ENCODE assay signal across 1 cellular context in the genomic region with DNA sequence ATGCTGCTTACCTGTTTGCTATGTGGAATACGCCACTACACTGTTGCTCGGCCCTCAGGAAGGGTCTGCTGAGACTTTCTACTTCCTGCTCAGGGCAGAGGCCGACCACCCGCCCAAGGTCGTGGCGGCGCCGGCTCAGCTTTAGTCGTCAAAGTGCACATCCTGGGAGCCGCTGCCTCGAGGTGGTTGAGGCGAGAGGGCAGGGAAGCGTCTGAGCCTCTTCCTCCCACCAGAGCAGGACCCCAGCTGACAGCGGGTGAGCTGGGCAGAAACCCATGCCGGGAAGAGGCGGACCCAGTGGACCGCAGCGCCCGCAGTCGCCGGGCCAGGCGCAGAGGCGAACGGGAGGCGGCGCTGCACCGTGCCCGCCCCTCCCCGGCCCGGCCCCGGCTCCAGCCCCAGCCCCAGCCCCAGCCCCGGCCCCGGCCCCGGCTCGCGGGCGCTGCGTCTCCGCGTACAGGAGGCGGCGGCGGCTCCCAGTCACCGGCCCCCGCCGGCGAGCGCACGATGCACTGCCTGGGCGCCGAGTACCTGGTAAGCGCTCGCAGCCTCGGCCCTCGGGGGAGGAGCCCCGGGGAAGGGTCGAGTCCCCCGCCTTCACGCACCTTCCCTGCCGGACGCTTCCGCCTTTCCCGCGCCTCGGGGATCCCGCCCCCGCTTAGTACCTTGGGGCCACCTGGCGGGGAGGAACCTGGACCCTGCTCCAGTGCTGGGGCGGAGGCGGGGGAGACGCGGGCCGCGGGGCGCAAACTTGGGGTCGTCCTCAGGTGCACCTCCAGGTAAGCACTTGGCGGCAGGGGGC.
TF ChIP-seq lines count a peak whose summit lies in the region.

A gene with protein sequence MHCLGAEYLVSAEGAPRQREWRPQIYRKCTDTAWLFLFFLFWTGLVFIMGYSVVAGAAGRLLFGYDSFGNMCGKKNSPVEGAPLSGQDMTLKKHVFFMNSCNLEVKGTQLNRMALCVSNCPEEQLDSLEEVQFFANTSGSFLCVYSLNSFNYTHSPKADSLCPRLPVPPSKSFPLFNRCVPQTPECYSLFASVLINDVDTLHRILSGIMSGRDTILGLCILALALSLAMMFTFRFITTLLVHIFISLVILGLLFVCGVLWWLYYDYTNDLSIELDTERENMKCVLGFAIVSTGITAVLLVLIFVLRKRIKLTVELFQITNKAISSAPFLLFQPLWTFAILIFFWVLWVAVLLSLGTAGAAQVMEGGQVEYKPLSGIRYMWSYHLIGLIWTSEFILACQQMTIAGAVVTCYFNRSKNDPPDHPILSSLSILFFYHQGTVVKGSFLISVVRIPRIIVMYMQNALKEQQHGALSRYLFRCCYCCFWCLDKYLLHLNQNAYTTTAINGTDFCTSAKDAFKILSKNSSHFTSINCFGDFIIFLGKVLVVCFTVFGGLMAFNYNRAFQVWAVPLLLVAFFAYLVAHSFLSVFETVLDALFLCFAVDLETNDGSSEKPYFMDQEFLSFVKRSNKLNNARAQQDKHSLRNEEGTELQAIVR (plus strand): TSS at position 413 of the 802 bp plus-strand sequence. CDS start 95 bp downstream, at position 508.

TF ChIP-seq in HepG2, 621 proteins besides CTCF, POLR2A, EP300 and RAD21 (continued from another document and continues in another):
- TF ChIP-seq, protein P1, sequence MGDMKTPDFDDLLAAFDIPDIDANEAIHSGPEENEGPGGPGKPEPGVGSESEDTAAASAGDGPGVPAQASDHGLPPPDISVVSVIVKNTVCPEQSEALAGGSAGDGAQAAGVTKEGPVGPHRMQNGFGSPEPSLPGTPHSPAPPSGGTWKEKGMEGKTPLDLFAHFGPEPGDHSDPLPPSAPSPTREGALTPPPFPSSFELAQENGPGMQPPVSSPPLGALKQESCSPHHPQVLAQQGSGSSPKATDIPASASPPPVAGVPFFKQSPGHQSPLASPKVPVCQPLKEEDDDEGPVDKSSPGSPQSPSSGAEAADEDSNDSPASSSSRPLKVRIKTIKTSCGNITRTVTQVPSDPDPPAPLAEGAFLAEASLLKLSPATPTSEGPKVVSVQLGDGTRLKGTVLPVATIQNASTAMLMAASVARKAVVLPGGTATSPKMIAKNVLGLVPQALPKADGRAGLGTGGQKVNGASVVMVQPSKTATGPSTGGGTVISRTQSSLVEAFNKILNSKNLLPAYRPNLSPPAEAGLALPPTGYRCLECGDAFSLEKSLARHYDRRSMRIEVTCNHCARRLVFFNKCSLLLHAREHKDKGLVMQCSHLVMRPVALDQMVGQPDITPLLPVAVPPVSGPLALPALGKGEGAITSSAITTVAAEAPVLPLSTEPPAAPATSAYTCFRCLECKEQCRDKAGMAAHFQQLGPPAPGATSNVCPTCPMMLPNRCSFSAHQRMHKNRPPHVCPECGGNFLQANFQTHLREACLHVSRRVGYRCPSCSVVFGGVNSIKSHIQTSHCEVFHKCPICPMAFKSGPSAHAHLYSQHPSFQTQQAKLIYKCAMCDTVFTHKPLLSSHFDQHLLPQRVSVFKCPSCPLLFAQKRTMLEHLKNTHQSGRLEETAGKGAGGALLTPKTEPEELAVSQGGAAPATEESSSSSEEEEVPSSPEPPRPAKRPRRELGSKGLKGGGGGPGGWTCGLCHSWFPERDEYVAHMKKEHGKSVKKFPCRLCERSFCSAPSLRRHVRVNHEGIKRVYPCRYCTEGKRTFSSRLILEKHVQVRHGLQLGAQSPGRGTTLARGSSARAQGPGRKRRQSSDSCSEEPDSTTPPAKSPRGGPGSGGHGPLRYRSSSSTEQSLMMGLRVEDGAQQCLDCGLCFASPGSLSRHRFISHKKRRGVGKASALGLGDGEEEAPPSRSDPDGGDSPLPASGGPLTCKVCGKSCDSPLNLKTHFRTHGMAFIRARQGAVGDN (CRISPR knock-in tag; IDR thresholded peaks at IDR 0.05): peak; percentile 83
- TF ChIP-seq ZBTB25 (CRISPR knock-in tag; IDR thresholded peaks at IDR 0.05) (0 out of 2 replicates have a peak, but pooled peaks have one; percentile 49), SIN3A (IDR thresholded peaks at IDR 0.05; ENCODE audit: borderline replicate concordance, low read depth, low read length) (0 out of 2 replicates have a peak, but pooled peaks have one; percentile 17), DNMT1 (CRISPR knock-in tag; IDR thresholded peaks at IDR 0.05) (peak; percentile 59; the same call in 1 of the 2 replicates), ARHGAP35 (CRISPR knock-in tag; IDR thresholded peaks at IDR 0.05; ENCODE audit: borderline replicate concordance) (0 out of 2 replicates have a peak, but pooled peaks have one; percentile 16), WIZ (CRISPR knock-in tag; IDR thresholded peaks at IDR 0.05) (peak; percentile 65; the same call in 1 of the 2 replicates), RFX5 (IDR thresholded peaks at IDR 0.05; ENCODE audit: low read depth, low read length) (no peak), ZNF556 (CRISPR knock-in tag; IDR thresholded peaks at IDR 0.05; ENCODE audit: borderline replicate concordance) (peak; percentile 10; the same call in 1 of the 2 replicates), ZNF382 (CRISPR knock-in tag; IDR thresholded peaks at IDR 0.05; ENCODE audit: borderline replicate concordance) (no peak), ZSCAN9 (CRISPR knock-in tag; IDR thresholded peaks at IDR 0.05; ENCODE audit: borderline replicate concordance) (peak; percentile 57; the same call in 1 of the 2 replicates), ELF1 (CRISPR knock-in tag; IDR thresholded peaks at IDR 0.05) (peak; percentile 45), JUN (CRISPR knock-in tag; IDR thresholded peaks at IDR 0.05) (no peak), ZNF260 (CRISPR knock-in tag; IDR thresholded peaks at IDR 0.05; ENCODE audit: borderline replicate concordance, low read depth) (no peak), ZNF816 (CRISPR knock-in tag; IDR thresholded peaks at IDR 0.05; ENCODE audit: borderline replicate concordance) (0 out of 2 replicates have a peak, but pooled peaks have one; percentile 70), MEIS1 (CRISPR knock-in tag; IDR thresholded peaks at IDR 0.05; ENCODE audit: borderline replicate concordance) (0 out of 2 replicates have a peak, but pooled peaks have one; percentile 26), MXD4 (CRISPR knock-in tag; IDR thresholded peaks at IDR 0.05) (peak; percentile 73; the same call in 1 of the 2 replicates), ZSCAN12 (CRISPR knock-in tag; IDR thresholded peaks at IDR 0.05) (peak; percentile 60; the same call in 1 of the 2 replicates), ZNF263 (CRISPR knock-in tag; IDR thresholded peaks at IDR 0.05) (peak; percentile 14; the same call in 1 of the 2 replicates), ZNF282 (IDR thresholded peaks at IDR 0.05; ENCODE audit: partially characterized antibody) (no peak), FOSL2 (CRISPR knock-in tag; IDR thresholded peaks at IDR 0.05) (0 out of 2 replicates have a peak, but pooled peaks have one; percentile 18), STAG1 (CRISPR knock-in tag; IDR thresholded peaks at IDR 0.05) (0 out of 2 replicates have a peak, but pooled peaks have one; percentile 13), ETV5 (CRISPR knock-in tag; IDR thresholded peaks at IDR 0.05; ENCODE audit: borderline replicate concordance) (peak; percentile 46; the same call in 1 of the 2 replicates), U2AF2 (IDR thresholded peaks at IDR 0.05; ENCODE audit: low read depth, low read length) (no peak), POLR2G (IDR thresholded peaks at IDR 0.05; ENCODE audit: low read depth, low read length) (peak; percentile 47; the same call in 1 of the 2 replicates), AKNA (CRISPR knock-in tag; IDR thresholded peaks at IDR 0.05; ENCODE audit: borderline replicate concordance) (no peak), MED1 (CRISPR knock-in tag; IDR thresholded peaks at IDR 0.05) (peak; percentile 32; the same call in 1 of the 2 replicates), HNF4A (CRISPR knock-in tag; IDR thresholded peaks at IDR 0.05) (peak; percentile 38), CBX1 (IDR thresholded peaks at IDR 0.05; ENCODE audit: low read depth) (peak; percentile 17), KLF6 (CRISPR knock-in tag; IDR thresholded peaks at IDR 0.05) (peak; percentile 31; the same call in 1 of the 2 replicates), KAT8 (CRISPR knock-in tag; IDR thresholded peaks at IDR 0.05) (peak; percentile 55), PITX1 (CRISPR knock-in tag; IDR thresholded peaks at IDR 0.05) (0 out of 2 replicates have a peak, but pooled peaks have one; percentile 10), GABPB1 (CRISPR knock-in tag; IDR thresholded peaks at IDR 0.05) (peak; percentile 60), ISL2 (CRISPR knock-in tag; IDR thresholded peaks at IDR 0.05) (no peak), ZNF850 (CRISPR knock-in tag; conservative IDR thresholded peaks at IDR 0.05) (0 out of 2 replicates have a peak, but pooled peaks have one; percentile 25)
- TF ChIP-seq, protein P2, sequence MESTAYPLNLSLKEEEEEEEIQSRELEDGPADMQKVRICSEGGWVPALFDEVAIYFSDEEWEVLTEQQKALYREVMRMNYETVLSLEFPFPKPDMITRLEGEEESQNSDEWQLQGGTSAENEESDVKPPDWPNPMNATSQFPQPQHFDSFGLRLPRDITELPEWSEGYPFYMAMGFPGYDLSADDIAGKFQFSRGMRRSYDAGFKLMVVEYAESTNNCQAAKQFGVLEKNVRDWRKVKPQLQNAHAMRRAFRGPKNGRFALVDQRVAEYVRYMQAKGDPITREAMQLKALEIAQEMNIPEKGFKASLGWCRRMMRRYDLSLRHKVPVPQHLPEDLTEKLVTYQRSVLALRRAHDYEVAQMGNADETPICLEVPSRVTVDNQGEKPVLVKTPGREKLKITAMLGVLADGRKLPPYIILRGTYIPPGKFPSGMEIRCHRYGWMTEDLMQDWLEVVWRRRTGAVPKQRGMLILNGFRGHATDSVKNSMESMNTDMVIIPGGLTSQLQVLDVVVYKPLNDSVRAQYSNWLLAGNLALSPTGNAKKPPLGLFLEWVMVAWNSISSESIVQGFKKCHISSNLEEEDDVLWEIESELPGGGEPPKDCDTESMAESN (CRISPR knock-in tag; conservative IDR thresholded peaks at IDR 0.05): no peak
- TF ChIP-seq, protein P3, sequence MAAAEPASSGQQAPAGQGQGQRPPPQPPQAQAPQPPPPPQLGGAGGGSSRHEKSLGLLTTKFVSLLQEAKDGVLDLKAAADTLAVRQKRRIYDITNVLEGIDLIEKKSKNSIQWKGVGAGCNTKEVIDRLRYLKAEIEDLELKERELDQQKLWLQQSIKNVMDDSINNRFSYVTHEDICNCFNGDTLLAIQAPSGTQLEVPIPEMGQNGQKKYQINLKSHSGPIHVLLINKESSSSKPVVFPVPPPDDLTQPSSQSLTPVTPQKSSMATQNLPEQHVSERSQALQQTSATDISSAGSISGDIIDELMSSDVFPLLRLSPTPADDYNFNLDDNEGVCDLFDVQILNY (CRISPR knock-in tag; conservative IDR thresholded peaks at IDR 0.05): no peak
- TF ChIP-seq, protein P4, sequence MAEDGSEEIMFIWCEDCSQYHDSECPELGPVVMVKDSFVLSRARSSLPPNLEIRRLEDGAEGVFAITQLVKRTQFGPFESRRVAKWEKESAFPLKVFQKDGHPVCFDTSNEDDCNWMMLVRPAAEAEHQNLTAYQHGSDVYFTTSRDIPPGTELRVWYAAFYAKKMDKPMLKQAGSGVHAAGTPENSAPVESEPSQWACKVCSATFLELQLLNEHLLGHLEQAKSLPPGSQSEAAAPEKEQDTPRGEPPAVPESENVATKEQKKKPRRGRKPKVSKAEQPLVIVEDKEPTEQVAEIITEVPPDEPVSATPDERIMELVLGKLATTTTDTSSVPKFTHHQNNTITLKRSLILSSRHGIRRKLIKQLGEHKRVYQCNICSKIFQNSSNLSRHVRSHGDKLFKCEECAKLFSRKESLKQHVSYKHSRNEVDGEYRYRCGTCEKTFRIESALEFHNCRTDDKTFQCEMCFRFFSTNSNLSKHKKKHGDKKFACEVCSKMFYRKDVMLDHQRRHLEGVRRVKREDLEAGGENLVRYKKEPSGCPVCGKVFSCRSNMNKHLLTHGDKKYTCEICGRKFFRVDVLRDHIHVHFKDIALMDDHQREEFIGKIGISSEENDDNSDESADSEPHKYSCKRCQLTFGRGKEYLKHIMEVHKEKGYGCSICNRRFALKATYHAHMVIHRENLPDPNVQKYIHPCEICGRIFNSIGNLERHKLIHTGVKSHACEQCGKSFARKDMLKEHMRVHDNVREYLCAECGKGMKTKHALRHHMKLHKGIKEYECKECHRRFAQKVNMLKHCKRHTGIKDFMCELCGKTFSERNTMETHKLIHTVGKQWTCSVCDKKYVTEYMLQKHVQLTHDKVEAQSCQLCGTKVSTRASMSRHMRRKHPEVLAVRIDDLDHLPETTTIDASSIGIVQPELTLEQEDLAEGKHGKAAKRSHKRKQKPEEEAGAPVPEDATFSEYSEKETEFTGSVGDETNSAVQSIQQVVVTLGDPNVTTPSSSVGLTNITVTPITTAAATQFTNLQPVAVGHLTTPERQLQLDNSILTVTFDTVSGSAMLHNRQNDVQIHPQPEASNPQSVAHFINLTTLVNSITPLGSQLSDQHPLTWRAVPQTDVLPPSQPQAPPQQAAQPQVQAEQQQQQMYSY (CRISPR knock-in tag; IDR thresholded peaks at IDR 0.05): no peak
